ENCODE assay signal across 3 cellular contexts in genomic region chr14:68852493-68852892, GRCh38.
TF ChIP-seq lines count a peak whose summit lies in the region.

No MANE protein-coding gene starts in this region.

TF ChIP-seq in HEK293, 187 proteins besides CTCF, POLR2A, EP300 and RAD21:
- TF ChIP-seq SETDB1 (IDR thresholded peaks at IDR 0.05; ENCODE audit: insufficient read length, low read length), result peak; percentile 33
- 0 out of 2 replicates have a peak, but pooled peaks have one; percentile 16 for TF ChIP-seq ZNF18 (tag by site-specific recombination; IDR thresholded peaks at IDR 0.05)

TF ChIP-seq in H1, 55 proteins besides CTCF, POLR2A, EP300 and RAD21:
- TF ChIP-seq SP1 (IDR thresholded peaks at IDR 0.05; ENCODE audit: low read depth, low read length), result 0 out of 2 replicates have a peak, but pooled peaks have one; percentile 29

TF ChIP-seq in HepG2, 621 proteins besides CTCF, POLR2A, EP300 and RAD21:
- peak; percentile 88 for TF ChIP-seq ZNF18 (CRISPR knock-in tag; IDR thresholded peaks at IDR 0.05; ENCODE audit: insufficient replicate concordance)
- TF ChIP-seq HMGXB3 (CRISPR knock-in tag; IDR thresholded peaks at IDR 0.05; ENCODE audit: borderline replicate concordance), result peak; percentile 78; the same call in 1 of the 2 replicates
- peak; percentile 42; the same call in 1 of the 2 replicates for TF ChIP-seq NFYC (CRISPR knock-in tag; IDR thresholded peaks at IDR 0.05)
TF ChIP-seq in HepG2: peak in this region for 3; not testable (repeated sequence) for 618.
